ENCODE assay signal across 13 cellular contexts in genomic region chr12:98332626-98333025, GRCh38.
A peak's percentile ranks its signal among the peaks of the same experiment; 100 is the strongest.
DNase-seq lines count a peak whose midpoint lies in the region; ATAC-seq and TF ChIP-seq lines count a peak whose summit lies in the region.
"Had no signal": no experiment of that assay in that cellular context is flagged by ENCODE, and none has a peak within 500 bp of the region (broad histone marks: within the 10 kb centered on the region; RNA-seq: fewer than 3 reads in every experiment).

No MANE protein-coding gene starts in this region.

- intact Hi-C loops in lower leg skin (cut with DNase I; ENCODE audit: low total_unique reads) = no loop called here

- no peak overlapping the region for H3K4me3 Mint-ChIP-seq in nephron progenitor cell
- H3K4me3 Mint-ChIP-seq: memory B cell had no signal

- H3K27ac Mint-ChIP-seq in nephron progenitor cell = no peak overlapping the region
- H3K27ac Mint-ChIP-seq: memory B cell had no signal

- no peak overlapping the region for H3K4me3 ChIP-seq in lower leg skin (ENCODE audit: low read depth, poor library complexity, severe bottlenecking)
- H3K4me3 ChIP-seq: testis had no signal

- H3K4me1 Mint-ChIP-seq in nephron progenitor cell = peaks cover 4% of the 10 kb centered on the region
- H3K4me1 Mint-ChIP-seq: memory B cell had no signal

- no peaks in the 10 kb centered on the region for H3K9me3 Mint-ChIP-seq in nephron progenitor cell
- H3K9me3 Mint-ChIP-seq: memory B cell had no signal

- H3K27me3 Mint-ChIP-seq in nephron progenitor cell (ENCODE audit: low read depth, poor library complexity) = peaks cover 3% of the 10 kb centered on the region

- DNase-seq in NCI-H1694 treated with DMSO at 0.1 percent for 48 hours (lab: John Stamatoyannopoulos, UW) (peak; percentile 1), NCI-H1694 (lab: John Stamatoyannopoulos, UW) (no peak), SW480 (ENCODE audit: low spot score) (peak; percentile 9), nephron progenitor cell (no peak), lower leg skin (ENCODE audit: low spot score in 2 of 2) (no peak), OCI-M1 (lab: John Stamatoyannopoulos, UW) (no peak)
- DNase-seq: amygdala, DND-41, NCI-H2171 treated with DMSO at 0.1 percent for 48 hours, testis had no signal

- ATAC-seq in GM21723 (IDR thresholded peaks at IDR 0.05; ENCODE audit: unreplicated experiment) = peak; percentile 68
- ATAC-seq in HG03378 (IDR thresholded peaks at IDR 0.05; ENCODE audit: unreplicated experiment) = peak; percentile 88

- TF ChIP-seq POLR2A in lower leg skin (IDR thresholded peaks at IDR 0.05) = no peak

- 68 to 70% methylated on average over 1 of the region's 1 CpG for WGBS in lower leg skin, 2 donors

- TF ChIP-seq CTCF in nephron progenitor cell (IDR thresholded peaks at IDR 0.05) (no peak), lower leg skin (IDR thresholded peaks at IDR 0.05) (no peak)

- no peaks in the 10 kb centered on the region for H3K36me3 Mint-ChIP-seq in nephron progenitor cell (ENCODE audit: low read depth)
- H3K36me3 Mint-ChIP-seq: memory B cell had no signal

Comparison
In these comparisons a context has a peak if more than half of its experiments do, and no peak if none do; other contexts are left out.
1. DNase-seq: peak in NCI-H1694 treated with DMSO at 0.1 percent for 48 hours (single experiment) and SW480 (single experiment); none in NCI-H1694 (single experiment), nephron progenitor cell (single experiment), lower leg skin (0 of 2) and OCI-M1 (single experiment).